ENCODE assay signal across 22 cellular contexts in genomic region chr1:46524843-46525242, GRCh38. TPM values are rescaled to one million over a fixed set of nuclear protein-coding genes. Genes with fewer than 3 reads are reported as not detected.
A peak's percentile ranks its signal among the peaks of the same experiment; 100 is the strongest.
DNase-seq lines count a peak whose midpoint lies in the region; ATAC-seq and TF ChIP-seq lines count a peak whose summit lies in the region.
"Had no signal": no experiment of that assay in that cellular context is flagged by ENCODE, and none has a peak within 500 bp of the region (broad histone marks: within the 10 kb centered on the region; RNA-seq: fewer than 3 reads in every experiment).

No MANE protein-coding gene starts in this region.

- no peak overlapping the region for H3K4me3 Mint-ChIP-seq in CD8-positive, alpha-beta memory T cell
- peak overlapping the region; percentile 45 for H3K4me3 Mint-ChIP-seq in endodermal cell
- no peak overlapping the region for H3K4me3 Mint-ChIP-seq in T-helper 2 cell treated with Interferon-gamma antibody and Interleukin-4, amounts not matched to agents 5 μg/mL and 100 μg/mL, for 36 hours

- 59 to 69% methylated on average over 4 to 5 of the region's 5 CpGs for WGBS in endodermal cell (ENCODE audit: insufficient coverage in 1 of 2, insufficient read length in 1 of 2), 2 experiments
- 82 to 88% methylated on average over 5 of the region's 5 CpGs for WGBS in body of pancreas, 2 donors

- peak overlapping the region in 1 of 8 donors; percentile 35 for H3K27ac Mint-ChIP-seq in CD8-positive, alpha-beta memory T cell
- H3K27ac Mint-ChIP-seq in endodermal cell, result no peak overlapping the region
- no peak overlapping the region for H3K27ac Mint-ChIP-seq in T-helper 2 cell treated with Interferon-gamma antibody and Interleukin-4, amounts not matched to agents 5 μg/mL and 100 μg/mL, for 36 hours

- ATAC-seq in lower lobe of right lung (no peak), body of pancreas (no peak)
- ATAC-seq: Panc1 had no signal

- peaks cover 6% of the 10 kb centered on the region for H3K27me3 ChIP-seq in CD8-positive, alpha-beta memory T cell (ENCODE audit: insufficient read depth, low read length, poor library complexity, severe bottlenecking)
- H3K27me3 ChIP-seq in NT2/D1 (ENCODE audit: insufficient read depth, insufficient read length) (peaks cover 93% of the 10 kb centered on the region), endodermal cell (ENCODE audit: control insufficient read depth, insufficient read depth, low read length, poor library complexity, severe bottlenecking) (peaks cover 62% of the 10 kb centered on the region), lower lobe of right lung (ENCODE audit: low read depth) (peaks cover 36% of the 10 kb centered on the region), body of pancreas (no peaks in the 10 kb centered on the region)
- H3K27me3 ChIP-seq: MG63 had no signal

- no peak for DNase-seq in CD8-positive, alpha-beta memory T cell
- no peak for DNase-seq in NT2/D1 (ENCODE audit: low read depth, low spot score)
- DNase-seq in endodermal cell, result no peak
- DNase-seq in lower lobe of right lung, result peak; percentile 15
- DNase-seq in GDM1 (lab: John Stamatoyannopoulos, UW), result no peak
- no peak for DNase-seq in body of pancreas
- DNase-seq in T-helper 2 cell treated with Interferon-gamma antibody and Interleukin-4, amounts not matched to agents 5 μg/mL and 100 μg/mL, for 36 hours (ENCODE audit: low spot score), result no peak
- DNase-seq in stimulated activated CD4-positive, alpha-beta T cell treated with anti-CD3 and anti-CD28 coated beads, Interleukin-4, amount 100 ng/mL, for 24 hours, result no peak
- DNase-seq: DMS79; EL; GF-D8; KG1; MG63; NCI-H2029; NCI-H526; NK-92 treated with Interleukin-12 subunit alpha and Interleukin-12 subunit beta, amount 100 ng/mL, for 24 hours; SHP77 had no signal

- CTCF ChIA-PET in CD8-positive, alpha-beta memory T cell (lab: Charles Lee), result interaction anchor here (4.7 kb wide), 1 partner anchor 79 kb away, joined by 35 read pairs; no protein-coding TSS in a partner anchor

- POLR2A ChIA-PET in CD8-positive, alpha-beta memory T cell (lab: Charles Lee), result no interaction called here

- H3K9ac ChIP-seq in NT2/D1 (ENCODE audit: insufficient read length, low read depth) (peak overlapping the region; percentile 47), endodermal cell (ENCODE audit: extremely low read depth, low read length, poor library complexity, severe bottlenecking) (no peak overlapping the region)

- intact Hi-C loops in lower lobe of right lung (cut with DNase I), result no loop called here
- intact Hi-C loops in body of pancreas (cut with DNase I), result loop anchor here (5.0 kb wide), 1 partner anchor 48 kb away; no protein-coding TSS in a partner anchor

- no peaks in the 10 kb centered on the region for H3K9me3 ChIP-seq in CD8-positive, alpha-beta memory T cell (ENCODE audit: low read length)
- no peaks in the 10 kb centered on the region for H3K9me3 ChIP-seq in NT2/D1 (ENCODE audit: insufficient read depth, low read length)
- H3K9me3 ChIP-seq in endodermal cell (ENCODE audit: control insufficient read depth, low read length), result no peaks in the 10 kb centered on the region
- no peaks in the 10 kb centered on the region for H3K9me3 ChIP-seq in lower lobe of right lung
- H3K9me3 ChIP-seq in body of pancreas, result no peaks in the 10 kb centered on the region
- H3K9me3 ChIP-seq: MG63 had no signal

- TF ChIP-seq POLR2A in body of pancreas (IDR thresholded peaks at IDR 0.05), result no peak

- peaks cover 6 to 9% (median 9%) of the 10 kb centered on the region in 3 donors for H3K4me1 Mint-ChIP-seq in CD8-positive, alpha-beta memory T cell
- peaks cover 65% of the 10 kb centered on the region for H3K4me1 Mint-ChIP-seq in endodermal cell
- H3K4me1 Mint-ChIP-seq in T-helper 2 cell treated with Interferon-gamma antibody and Interleukin-4, amounts not matched to agents 5 μg/mL and 100 μg/mL, for 36 hours (ENCODE audit: low read depth), result peaks cover 22% of the 10 kb centered on the region

- H3K36me3 Mint-ChIP-seq in CD8-positive, alpha-beta memory T cell, result no peaks in the 10 kb centered on the region
- no peaks in the 10 kb centered on the region for H3K36me3 Mint-ChIP-seq in endodermal cell (ENCODE audit: low read depth)
- H3K36me3 Mint-ChIP-seq in T-helper 2 cell treated with Interferon-gamma antibody and Interleukin-4, amounts not matched to agents 5 μg/mL and 100 μg/mL, for 36 hours (ENCODE audit: low read depth), result no peaks in the 10 kb centered on the region

- H3K36me3 ChIP-seq in CD8-positive, alpha-beta memory T cell (ENCODE audit: insufficient read depth, low read length), result no peaks in the 10 kb centered on the region
- H3K36me3 ChIP-seq in NT2/D1 (ENCODE audit: insufficient read depth, insufficient read length, low read length) (no peaks in the 10 kb centered on the region), endodermal cell (ENCODE audit: control insufficient read depth, insufficient read depth, low read length) (no peaks in the 10 kb centered on the region), lower lobe of right lung (no peaks in the 10 kb centered on the region), body of pancreas (replicated peaks in 1 of 2; ENCODE audit: insufficient read depth in 1 of 2, low read depth in 2 of 2) (no peaks in the 10 kb centered on the region)
- H3K36me3 ChIP-seq: MG63 had no signal

- no peaks in the 10 kb centered on the region for H3K9me3 Mint-ChIP-seq in CD8-positive, alpha-beta memory T cell
- H3K9me3 Mint-ChIP-seq in endodermal cell, result no peaks in the 10 kb centered on the region
- H3K9me3 Mint-ChIP-seq in T-helper 2 cell treated with Interferon-gamma antibody and Interleukin-4, amounts not matched to agents 5 μg/mL and 100 μg/mL, for 36 hours, result no peaks in the 10 kb centered on the region

- TF ChIP-seq CTCF in endodermal cell (conservative IDR thresholded peaks at IDR 0.05) (no peak), lower lobe of right lung (IDR thresholded peaks at IDR 0.05) (no peak), body of pancreas (IDR thresholded peaks at IDR 0.05) (no peak)

- peaks cover 6 to 50% of the 10 kb centered on the region in 2 donors for H3K27me3 Mint-ChIP-seq in CD8-positive, alpha-beta memory T cell
- peaks cover 84% of the 10 kb centered on the region for H3K27me3 Mint-ChIP-seq in endodermal cell (ENCODE audit: insufficient read depth)
- H3K27me3 Mint-ChIP-seq in T-helper 2 cell treated with Interferon-gamma antibody and Interleukin-4, amounts not matched to agents 5 μg/mL and 100 μg/mL, for 36 hours (ENCODE audit: low read depth), result peaks cover 12% of the 10 kb centered on the region

- H3K4me1 ChIP-seq in CD8-positive, alpha-beta memory T cell (ENCODE audit: insufficient read depth, low read length), result no peaks in the 10 kb centered on the region
- H3K4me1 ChIP-seq in NT2/D1 (ENCODE audit: insufficient read depth, insufficient read length) (peaks cover 50% of the 10 kb centered on the region), endodermal cell (ENCODE audit: control insufficient read depth, insufficient read depth, low read length) (peaks cover 33% of the 10 kb centered on the region), lower lobe of right lung (peaks cover 19% of the 10 kb centered on the region), body of pancreas (peaks cover 20% of the 10 kb centered on the region)

- H3K27ac ChIP-seq in CD8-positive, alpha-beta memory T cell (ENCODE audit: low read depth, low read length), result peak overlapping the region; percentile 84
- H3K27ac ChIP-seq in endodermal cell (ENCODE audit: low read depth, low read length) (no peak overlapping the region), lower lobe of right lung (no peak overlapping the region), body of pancreas (no peak overlapping the region)

- no peak overlapping the region for H3K4me3 ChIP-seq in CD8-positive, alpha-beta memory T cell (ENCODE audit: low read length)
- H3K4me3 ChIP-seq in NT2/D1 (ENCODE audit: insufficient read length, low read depth), result no peak overlapping the region
- H3K4me3 ChIP-seq in endodermal cell (ENCODE audit: low read length), result no peak overlapping the region
- H3K4me3 ChIP-seq in lower lobe of right lung, result no peak overlapping the region
- no peak overlapping the region for H3K4me3 ChIP-seq in body of pancreas
- H3K4me3 ChIP-seq: MG63 had no signal

RNA-seq across cellular contexts. Expression of gene KNCN, which starts 26.6 kb away (rescaled TPM):
- not detected for total RNA-seq in CD8-positive, alpha-beta memory T cell
- not detected for polyA plus RNA-seq in CD8-positive, alpha-beta memory T cell
- total RNA-seq in endodermal cell (not detected), lower lobe of right lung (not detected), body of pancreas (not detected)
- polyA plus RNA-seq in endodermal cell (2013, experiment 1 of 2), result 0.18 TPM
- polyA plus RNA-seq in endodermal cell (2013, experiment 2 of 2), result not detected
- total RNA-seq: A172, HT1080, SK-MEL-5 had no signal
- polyA plus RNA-seq: BJ had no signal

RNA-seq across cellular contexts. Expression of gene DMBX1, which starts 35.2 kb away (rescaled TPM):
- not detected for total RNA-seq in CD8-positive, alpha-beta memory T cell
- not detected for polyA plus RNA-seq in CD8-positive, alpha-beta memory T cell
- total RNA-seq in endodermal cell, result 10 to 100 TPM in 1 of 2 donors, 1 to 10 TPM in 1; 5.7 to 16.6 TPM
- 3.0 TPM for polyA plus RNA-seq in endodermal cell (2013, experiment 1 of 2)
- 3.4 TPM for polyA plus RNA-seq in endodermal cell (2013, experiment 2 of 2)
- not detected for total RNA-seq in lower lobe of right lung
- not detected for total RNA-seq in body of pancreas
- total RNA-seq: HT1080 had no signal
- polyA plus RNA-seq: BJ had no signal
